In the genomic region with DNA sequence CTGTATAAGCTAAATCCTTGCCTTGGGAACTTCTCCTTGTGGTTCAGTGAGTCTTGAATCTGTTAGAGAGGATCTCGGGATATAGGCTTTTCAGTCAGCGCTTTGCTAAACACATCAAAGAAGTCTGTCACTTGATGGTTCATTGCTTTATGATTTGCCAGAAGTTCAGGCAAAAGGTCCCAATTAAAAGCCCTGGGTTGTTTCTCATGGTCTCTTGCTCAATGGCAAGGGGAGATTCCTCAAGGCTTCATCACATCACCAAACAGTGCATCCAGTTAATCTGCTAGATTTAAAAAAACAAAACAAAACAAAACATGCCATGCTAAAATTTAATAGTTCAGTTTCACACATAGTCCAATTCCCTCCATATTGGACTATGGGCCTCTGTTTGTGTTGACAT, we compare ENCODE assay signal across 29 cellular contexts.
DNase-seq lines count a peak whose midpoint lies in the region; ATAC-seq and TF ChIP-seq lines count a peak whose summit lies in the region.
"Had no signal": no experiment of that assay in that cellular context is flagged by ENCODE, and none has a peak within 500 bp of the region (broad histone marks: within the 10 kb centered on the region; RNA-seq: fewer than 3 reads in every experiment).

No MANE protein-coding gene starts in this region.

- H3K27me3 ChIP-seq in adipocyte (replicated peaks; ENCODE audit: control insufficient read depth, insufficient read depth, low read length): no peaks in the 10 kb centered on the region
- H3K27me3 ChIP-seq in esophagus muscularis mucosa: no peaks in the 10 kb centered on the region
- H3K27me3 ChIP-seq: dorsolateral prefrontal cortex, ovary, spleen, upper lobe of right lung had no signal

- H3K9ac ChIP-seq in adipocyte (ENCODE audit: low read length): no peak overlapping the region

- DNase-seq in GM03348 (ENCODE audit: low spot score): peak; percentile 30
- DNase-seq in adipocyte (ENCODE audit: low read depth): peak; percentile 56
- DNase-seq in fibroblast of villous mesenchyme (ENCODE audit: low read depth): peak; percentile 77
- DNase-seq in stimulated activated CD4-positive, alpha-beta T cell treated with anti-CD3 and anti-CD28 coated beads, Interleukin-12 subunit alpha, Interleukin-12 subunit beta, amount 100 ng/mL, for 4 hours: no peak
- no peak for DNase-seq in esophagus muscularis mucosa (ENCODE audit: extremely low spot score)
- DNase-seq in mesothelial cell of epicardium (ENCODE audit: low spot score in 2 of 2, unreplicated experiment in 2 of 2): no peak
- DNase-seq: activated CD4-positive, alpha-beta T cell treated with anti-CD3 and anti-CD28 coated beads for 4 hours; activated T-cell treated with anti-CD3 and anti-CD28 coated beads for 4 hours; dorsolateral prefrontal cortex; GDM1; head of caudate nucleus; NCI-H1092; NCI-H187; NCI-H524 treated with DMSO at 0.1 percent for 48 hours; nephron progenitor cell; ovary; PC-9; retina; Right ventricle myocardium superior; spleen; stimulated activated CD4-positive, alpha-beta T cell treated with anti-CD3 and anti-CD28 coated beads, Interleukin-4, amount 100 ng/mL, for 24 hours; substantia nigra; upper lobe of right lung had no signal

- peaks cover 12% of the 10 kb centered on the region for H3K36me3 Mint-ChIP-seq in mesothelial cell of epicardium

- TF ChIP-seq CTCF in fibroblast of villous mesenchyme (IDR thresholded peaks at IDR 0.05; ENCODE audit: insufficient read depth, low read depth, low read length) (no peak), esophagus muscularis mucosa (IDR thresholded peaks at IDR 0.05) (no peak), mesothelial cell of epicardium (IDR thresholded peaks at IDR 0.05; ENCODE audit: unreplicated experiment) (no peak)

- H3K27me3 Mint-ChIP-seq in mesothelial cell of epicardium (ENCODE audit: low read depth): no peaks in the 10 kb centered on the region
- H3K27me3 Mint-ChIP-seq: activated naive CD8-positive, alpha-beta T cell; B cell; stimulated activated memory B cell treated with anti-CD40 and anti-IgM and Interleukin-4, amounts not matched to agents 10 μg/mL and 1 μg/mL and 100 μg/mL, for 72 hours had no signal

- H3K27ac ChIP-seq in esophagus muscularis mucosa (replicated peaks in 1 of 4): no peak overlapping the region
- H3K27ac ChIP-seq: dorsolateral prefrontal cortex, ovary, PC-9, spleen, upper lobe of right lung had no signal

- intact Hi-C loops in esophagus muscularis mucosa (cut with DNase I): no loop called here

- H3K4me1 Mint-ChIP-seq in mesothelial cell of epicardium: peaks cover 29% of the 10 kb centered on the region

- H3K4me1 ChIP-seq in adipocyte (ENCODE audit: control insufficient read depth, insufficient read depth, low read length): peaks cover 20% of the 10 kb centered on the region
- H3K4me1 ChIP-seq in esophagus muscularis mucosa: peaks cover 5 to 23% (median 16%) of the 10 kb centered on the region in 4 donors
- H3K4me1 ChIP-seq: upper lobe of right lung had no signal

- H3K9me3 ChIP-seq in adipocyte (ENCODE audit: control insufficient read depth, low read length): no peaks in the 10 kb centered on the region
- no peaks in the 10 kb centered on the region for H3K9me3 ChIP-seq in esophagus muscularis mucosa
- H3K9me3 ChIP-seq: ovary, upper lobe of right lung had no signal

- no peak for TF ChIP-seq POLR2A in esophagus muscularis mucosa (IDR thresholded peaks at IDR 0.05; ENCODE audit: low read depth)

- H3K4me3 Mint-ChIP-seq in mesothelial cell of epicardium: no peak overlapping the region
- H3K4me3 Mint-ChIP-seq: activated naive CD8-positive, alpha-beta T cell; B cell; GM23338; nephron progenitor cell; stimulated activated memory B cell treated with anti-CD40 and anti-IgM and Interleukin-4, amounts not matched to agents 10 μg/mL and 1 μg/mL and 100 μg/mL, for 72 hours had no signal

- WGBS in esophagus muscularis mucosa: 97% methylated on average over 2 of the region's 2 CpGs

- H3K36me3 ChIP-seq in adipocyte (ENCODE audit: control insufficient read depth, insufficient read depth, low read length, severe bottlenecking): no peaks in the 10 kb centered on the region
- no peaks in the 10 kb centered on the region for H3K36me3 ChIP-seq in esophagus muscularis mucosa
- H3K36me3 ChIP-seq: ovary, upper lobe of right lung had no signal

- no peak for TF ChIP-seq EP300 in esophagus muscularis mucosa (IDR thresholded peaks at IDR 0.05)

- no peak overlapping the region for H3K4me3 ChIP-seq in adipocyte (ENCODE audit: low read length)
- no peak overlapping the region for H3K4me3 ChIP-seq in fibroblast of villous mesenchyme (ENCODE audit: low read depth, low read length)
- no peak overlapping the region for H3K4me3 ChIP-seq in esophagus muscularis mucosa
- H3K4me3 ChIP-seq: dorsolateral prefrontal cortex, GM23338, lung, ovary, PC-9, spleen, upper lobe of right lung had no signal

- H3K27ac Mint-ChIP-seq in mesothelial cell of epicardium: no peak overlapping the region
- H3K27ac Mint-ChIP-seq: activated naive CD8-positive, alpha-beta T cell; B cell; nephron progenitor cell; stimulated activated memory B cell treated with anti-CD40 and anti-IgM and Interleukin-4, amounts not matched to agents 10 μg/mL and 1 μg/mL and 100 μg/mL, for 72 hours had no signal

- H3K9me3 Mint-ChIP-seq in mesothelial cell of epicardium: peaks cover 23% of the 10 kb centered on the region

- no peak for ATAC-seq in GM18867 (IDR thresholded peaks at IDR 0.05; ENCODE audit: unreplicated experiment)
- ATAC-seq: GM23338; stimulated activated memory B cell treated with anti-CD40 and anti-IgM and Interleukin-4, amounts not matched to agents 10 μg/mL and 1 μg/mL and 100 μg/mL, for 72 hours; upper lobe of right lung had no signal

Comparison
In these comparisons a context has a peak if more than half of its experiments do, and no peak if none do; other contexts are left out.
1. DNase-seq: peak in GM03348 (single experiment), adipocyte (single experiment) and fibroblast of villous mesenchyme (single experiment); none in stimulated activated CD4-positive, alpha-beta T cell treated with anti-CD3 and anti-CD28 coated beads, Interleukin-12 subunit alpha, Interleukin-12 subunit beta, amount 100 ng/mL, for 4 hours (single experiment), esophagus muscularis mucosa (single experiment) and mesothelial cell of epicardium (0 of 2).